Comparison of ENCODE assay signal across 18 cellular contexts in the genomic region with DNA sequence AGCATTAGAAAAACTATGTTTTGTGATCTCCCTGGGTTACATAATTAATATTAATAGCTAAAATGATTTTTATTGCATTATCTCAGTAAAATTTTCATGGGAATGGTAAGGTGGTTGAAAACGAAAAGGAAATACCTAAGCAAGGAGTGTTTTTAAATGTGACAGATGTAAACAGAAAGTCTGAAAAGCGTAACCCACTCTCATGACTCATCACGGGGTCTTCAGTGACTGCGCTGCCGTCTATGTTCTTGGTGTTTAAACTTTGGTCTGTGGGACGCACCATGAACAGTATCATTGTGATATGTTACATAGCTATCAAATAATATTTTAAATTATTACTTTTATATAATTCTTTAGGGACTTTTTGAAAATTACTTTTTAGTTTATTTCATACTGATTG.
"Had no signal": no experiment of that assay in that cellular context is flagged by ENCODE, and none has a peak within 500 bp of the region (broad histone marks: within the 10 kb centered on the region; RNA-seq: fewer than 3 reads in every experiment).

No MANE protein-coding gene starts in this region.

- H3K9me3 ChIP-seq: right lobe of liver, thyroid gland, vagina had no signal

- H3K9me3 Mint-ChIP-seq: activated CD8-positive, alpha-beta T cell treated with anti-CD3 and anti-CD28 coated beads for 36 hours; dendritic cell treated with granulocyte-macrophage colony-stimulating factor and Interleukin-4, amounts not matched to agents 40 ng/mL and 50 ng/mL, for 4 days; effector memory CD8-positive, alpha-beta T cell; memory B cell; stimulated activated memory B cell treated with anti-CD40 and anti-IgM and Interleukin-4, amounts not matched to agents 10 μg/mL and 1 μg/mL and 100 μg/mL, for 72 hours had no signal

- H3K4me3 ChIP-seq: right lobe of liver, thyroid gland, vagina had no signal

- H3K27me3 Mint-ChIP-seq: activated CD8-positive, alpha-beta T cell treated with anti-CD3 and anti-CD28 coated beads for 36 hours; activated naive CD8-positive, alpha-beta T cell; dendritic cell treated with granulocyte-macrophage colony-stimulating factor and Interleukin-4, amounts not matched to agents 40 ng/mL and 50 ng/mL, for 4 days; effector memory CD8-positive, alpha-beta T cell; memory B cell; stimulated activated memory B cell treated with anti-CD40 and anti-IgM and Interleukin-4, amounts not matched to agents 10 μg/mL and 1 μg/mL and 100 μg/mL, for 72 hours; T-helper 17 cell had no signal

- H3K4me1 ChIP-seq: right lobe of liver had no signal

- H3K4me3 Mint-ChIP-seq: activated CD8-positive, alpha-beta T cell treated with anti-CD3 and anti-CD28 coated beads for 36 hours; activated naive CD8-positive, alpha-beta T cell; dendritic cell treated with granulocyte-macrophage colony-stimulating factor and Interleukin-4, amounts not matched to agents 40 ng/mL and 50 ng/mL, for 4 days; effector memory CD8-positive, alpha-beta T cell; memory B cell; nephron progenitor cell; stimulated activated memory B cell treated with anti-CD40 and anti-IgM and Interleukin-4, amounts not matched to agents 10 μg/mL and 1 μg/mL and 100 μg/mL, for 72 hours; T-helper 17 cell had no signal

- H3K27ac ChIP-seq: right lobe of liver, thyroid gland, WERI-Rb-1 had no signal

- H3K36me3 ChIP-seq: right lobe of liver, thyroid gland, vagina, WERI-Rb-1 had no signal

- H3K27me3 ChIP-seq: right lobe of liver, thyroid gland, vagina had no signal

- H3K27ac Mint-ChIP-seq: activated CD8-positive, alpha-beta T cell treated with anti-CD3 and anti-CD28 coated beads for 36 hours; dendritic cell treated with granulocyte-macrophage colony-stimulating factor and Interleukin-4, amounts not matched to agents 40 ng/mL and 50 ng/mL, for 4 days; nephron progenitor cell; stimulated activated memory B cell treated with anti-CD40 and anti-IgM and Interleukin-4, amounts not matched to agents 10 μg/mL and 1 μg/mL and 100 μg/mL, for 72 hours; T-helper 17 cell had no signal

- DNase-seq: activated CD8-positive, alpha-beta memory T cell treated with anti-CD3 and anti-CD28 coated beads, Interleukin-2, amount 50 U/mL, for 4 hours; activated CD8-positive, alpha-beta T cell treated with anti-CD3 and anti-CD28 coated beads for 36 hours; activated gamma-delta T cell treated with Interleukin-2 at 50 U/mL for 16 hours; effector memory CD8-positive, alpha-beta T cell; nephron progenitor cell; occipital lobe; right lobe of liver; stimulated activated CD4-positive, alpha-beta T cell treated with anti-CD3 and anti-CD28 coated beads, Interleukin-12 subunit alpha, Interleukin-12 subunit beta, amount 100 ng/mL, for 4 hours; stimulated activated CD4-positive, alpha-beta T cell treated with anti-CD3 and anti-CD28 coated beads, Interleukin-2, amount 100 ng/mL, for 48 hours; T-helper 17 cell; thyroid gland; WERI-Rb-1 had no signal

- FAIRE-seq: keratinocyte had no signal
